In the genomic region with DNA sequence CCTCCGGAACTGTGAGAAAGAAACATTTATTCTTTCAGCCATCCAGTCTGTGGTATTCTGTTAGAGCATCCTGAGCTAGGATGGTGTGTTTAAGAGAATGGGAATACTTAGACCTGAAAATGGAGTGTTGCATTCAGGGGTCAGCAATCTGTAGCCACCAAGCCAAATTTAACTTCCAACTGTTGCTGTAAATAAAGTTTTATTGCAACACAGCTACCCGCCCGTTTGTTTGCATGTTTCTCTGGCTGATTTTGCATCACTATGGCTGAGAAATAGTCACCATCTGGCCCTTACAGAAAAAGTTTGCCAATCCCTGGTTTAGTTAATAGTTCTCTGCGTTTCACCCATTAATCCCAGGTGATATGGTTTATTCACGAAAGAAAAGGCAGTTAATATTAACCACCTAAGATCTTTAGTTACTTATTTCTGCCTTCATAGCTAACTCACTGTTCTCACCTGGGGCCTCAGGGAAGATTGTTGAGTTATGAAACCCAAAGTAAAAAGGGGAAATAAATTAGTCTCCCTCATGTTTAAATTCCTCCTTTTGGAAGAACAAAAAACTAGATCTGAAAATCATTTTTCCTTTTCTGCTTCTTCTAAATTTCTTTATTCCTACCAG, we compare ENCODE assay signal across 22 cellular contexts. TPM values are rescaled to one million over a fixed set of nuclear protein-coding genes. Genes with fewer than 3 reads are reported as not detected.
DNase-seq lines count a peak whose midpoint lies in the region; ATAC-seq, FAIRE-seq and TF ChIP-seq lines count a peak whose summit lies in the region.
"Had no signal": no experiment of that assay in that cellular context is flagged by ENCODE, and none has a peak within 500 bp of the region (broad histone marks: within the 10 kb centered on the region; RNA-seq: fewer than 3 reads in every experiment).

No MANE protein-coding gene starts in this region.

- no peak overlapping the region for H3K4me3 Mint-ChIP-seq in WTC11
- no peak overlapping the region for H3K4me3 Mint-ChIP-seq in glutamatergic neuron (ENCODE audit: unreplicated experiment)
- H3K4me3 Mint-ChIP-seq: activated T-cell treated with anti-CD3 and anti-CD28 coated beads, Interleukin-2, amount 50 U/mL, for 4 hours had no signal

- no peak for TF ChIP-seq CTCF in WTC11 (IDR thresholded peaks at IDR 0.05)
- TF ChIP-seq CTCF in glutamatergic neuron (IDR thresholded peaks at IDR 0.05; ENCODE audit: partially characterized antibody, unreplicated experiment), result no peak

- ATAC-seq in HG02973 (IDR thresholded peaks at IDR 0.05; ENCODE audit: unreplicated experiment) (peak; percentile 36), WTC11 (no peak)
- ATAC-seq in activated naive CD4-positive, alpha-beta T cell treated with anti-CD3 and anti-CD28 coated beads, Interleukin-2, amount 50 U/mL, for 72 hours, result no peak
- ATAC-seq: activated T-cell treated with anti-CD3 and anti-CD28 coated beads, Interleukin-2, amount 50 U/mL, for 4 hours; natural killer cell; stimulated activated naive CD8-positive, alpha-beta T cell treated with anti-CD3 and anti-CD28 coated beads, Interleukin-15, Interleukin-2, amounts not matched to agents 100 U/mL and 50 U/mL, for 24 hours had no signal

- H3K9me3 Mint-ChIP-seq in activated naive CD4-positive, alpha-beta T cell treated with anti-CD3 and anti-CD28 coated beads, Interleukin-2, amount 50 U/mL, for 72 hours, result peaks cover 7 to 9% of the 10 kb centered on the region in 2 donors
- peaks cover 10% of the 10 kb centered on the region for H3K9me3 Mint-ChIP-seq in WTC11
- peaks cover 3% of the 10 kb centered on the region for H3K9me3 Mint-ChIP-seq in glutamatergic neuron (ENCODE audit: unreplicated experiment)
- H3K9me3 Mint-ChIP-seq: activated T-cell treated with anti-CD3 and anti-CD28 coated beads, Interleukin-2, amount 50 U/mL, for 4 hours; natural killer cell had no signal

- H3K36me3 Mint-ChIP-seq in activated naive CD4-positive, alpha-beta T cell treated with anti-CD3 and anti-CD28 coated beads, Interleukin-2, amount 50 U/mL, for 72 hours, result peaks cover 16% of the 10 kb centered on the region in 2 donors
- H3K36me3 Mint-ChIP-seq in WTC11 (no peaks in the 10 kb centered on the region), glutamatergic neuron (ENCODE audit: unreplicated experiment) (peaks cover 9% of the 10 kb centered on the region)
- H3K36me3 Mint-ChIP-seq: natural killer cell had no signal

- H3K27me3 Mint-ChIP-seq in WTC11 (ENCODE audit: low read depth) (peaks cover 8% of the 10 kb centered on the region), glutamatergic neuron (ENCODE audit: unreplicated experiment) (peaks cover 2% of the 10 kb centered on the region)

- DNase-seq in NOMO-1 (lab: John Stamatoyannopoulos, UW; ENCODE audit: unreplicated experiment in 2 of 2), result peak; percentile 27 to 63
- DNase-seq in NOMO-1 treated with dmso at 0.1 percent for 144 hours (lab: John Stamatoyannopoulos, UW; ENCODE audit: unreplicated experiment), result no peak
- DNase-seq in NOMO-1 treated with DMSO at 0.1 percent for 48 hours (lab: John Stamatoyannopoulos, UW; ENCODE audit: unreplicated experiment), result peak; percentile 50
- DNase-seq in urothelium cell line (ENCODE audit: low spot score), result no peak
- no peak for DNase-seq in activated naive CD4-positive, alpha-beta T cell treated with anti-CD3 and anti-CD28 coated beads, Interleukin-2, amount 50 U/mL, for 72 hours (ENCODE audit: low spot score in 2 of 2)
- DNase-seq in WTC11 (ENCODE audit: low spot score), result no peak
- DNase-seq in glutamatergic neuron, result no peak
- DNase-seq: 8988T; activated CD4-positive, alpha-beta T cell treated with anti-CD3 and anti-CD28 coated beads, Interleukin-2, amount 50 U/mL, for 4 hours; activated T-cell treated with anti-CD3 and anti-CD28 coated beads, Interleukin-2, amount 50 U/mL, for 4 hours; C1 segment of cervical spinal cord; DMS53; head of caudate nucleus; MG63; natural killer cell; NCI-H2081 treated with DMSO at 0.1 percent for 48 hours; NCI-H69; Peyer's patch; stimulated activated naive CD8-positive, alpha-beta T cell treated with anti-CD3 and anti-CD28 coated beads, Interleukin-15, Interleukin-2, amounts not matched to agents 100 U/mL and 50 U/mL, for 24 hours; upper lobe of left lung had no signal

- peaks cover 12% of the 10 kb centered on the region for H3K4me1 Mint-ChIP-seq in WTC11
- H3K4me1 Mint-ChIP-seq in glutamatergic neuron (ENCODE audit: low read depth, unreplicated experiment), result peaks cover 8% of the 10 kb centered on the region

- POLR2A ChIA-PET in WTC11 (lab: Charles Lee), result no interaction called here

- H3K27ac Mint-ChIP-seq in activated naive CD4-positive, alpha-beta T cell treated with anti-CD3 and anti-CD28 coated beads, Interleukin-2, amount 50 U/mL, for 72 hours, result no peak overlapping the region
- H3K27ac Mint-ChIP-seq in WTC11 (no peak overlapping the region), glutamatergic neuron (ENCODE audit: unreplicated experiment) (no peak overlapping the region)
- H3K27ac Mint-ChIP-seq: natural killer cell had no signal

- CTCF ChIA-PET in WTC11 (lab: Charles Lee), result interaction anchor here (1.1 to 6.9 kb wide), 3 partner anchors 10 to 184 kb away, joined by 4 to 68 read pairs (median 15); a partner anchor contains a TSS

- peak; percentile 30 for FAIRE-seq in urothelium cell line (lab: Jason Lieb, UNC)
- FAIRE-seq: TTC549 had no signal

TF ChIP-seq in WTC11, 78 proteins besides CTCF, POLR2A, EP300 and RAD21 (continues in another document):
- TF ChIP-seq, protein P1, sequence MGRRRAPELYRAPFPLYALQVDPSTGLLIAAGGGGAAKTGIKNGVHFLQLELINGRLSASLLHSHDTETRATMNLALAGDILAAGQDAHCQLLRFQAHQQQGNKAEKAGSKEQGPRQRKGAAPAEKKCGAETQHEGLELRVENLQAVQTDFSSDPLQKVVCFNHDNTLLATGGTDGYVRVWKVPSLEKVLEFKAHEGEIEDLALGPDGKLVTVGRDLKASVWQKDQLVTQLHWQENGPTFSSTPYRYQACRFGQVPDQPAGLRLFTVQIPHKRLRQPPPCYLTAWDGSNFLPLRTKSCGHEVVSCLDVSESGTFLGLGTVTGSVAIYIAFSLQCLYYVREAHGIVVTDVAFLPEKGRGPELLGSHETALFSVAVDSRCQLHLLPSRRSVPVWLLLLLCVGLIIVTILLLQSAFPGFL (CRISPR knock-in tag; IDR thresholded peaks at IDR 0.05; ENCODE audit: borderline replicate concordance), result no peak
- no peak for TF ChIP-seq EMX1 (CRISPR knock-in tag; IDR thresholded peaks at IDR 0.05)
- TF ChIP-seq ZBTB21 (CRISPR knock-in tag; IDR thresholded peaks at IDR 0.05; ENCODE audit: borderline replicate concordance), result no peak
- TF ChIP-seq CREB1 (CRISPR knock-in tag; IDR thresholded peaks at IDR 0.05), result no peak
- TF ChIP-seq NR1H2 (CRISPR knock-in tag; IDR thresholded peaks at IDR 0.05), result no peak
- no peak for TF ChIP-seq TCF7 (CRISPR knock-in tag; IDR thresholded peaks at IDR 0.05; ENCODE audit: low read depth)
- TF ChIP-seq FOXP1 (CRISPR knock-in tag; IDR thresholded peaks at IDR 0.05; ENCODE audit: borderline replicate concordance), result no peak
- TF ChIP-seq, protein P2, sequence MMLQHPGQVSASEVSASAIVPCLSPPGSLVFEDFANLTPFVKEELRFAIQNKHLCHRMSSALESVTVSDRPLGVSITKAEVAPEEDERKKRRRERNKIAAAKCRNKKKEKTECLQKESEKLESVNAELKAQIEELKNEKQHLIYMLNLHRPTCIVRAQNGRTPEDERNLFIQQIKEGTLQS (CRISPR knock-in tag; conservative IDR thresholded peaks at IDR 0.05), result no peak
- no peak for TF ChIP-seq ZNF671 (CRISPR knock-in tag; IDR thresholded peaks at IDR 0.05)
- TF ChIP-seq, protein P3, sequence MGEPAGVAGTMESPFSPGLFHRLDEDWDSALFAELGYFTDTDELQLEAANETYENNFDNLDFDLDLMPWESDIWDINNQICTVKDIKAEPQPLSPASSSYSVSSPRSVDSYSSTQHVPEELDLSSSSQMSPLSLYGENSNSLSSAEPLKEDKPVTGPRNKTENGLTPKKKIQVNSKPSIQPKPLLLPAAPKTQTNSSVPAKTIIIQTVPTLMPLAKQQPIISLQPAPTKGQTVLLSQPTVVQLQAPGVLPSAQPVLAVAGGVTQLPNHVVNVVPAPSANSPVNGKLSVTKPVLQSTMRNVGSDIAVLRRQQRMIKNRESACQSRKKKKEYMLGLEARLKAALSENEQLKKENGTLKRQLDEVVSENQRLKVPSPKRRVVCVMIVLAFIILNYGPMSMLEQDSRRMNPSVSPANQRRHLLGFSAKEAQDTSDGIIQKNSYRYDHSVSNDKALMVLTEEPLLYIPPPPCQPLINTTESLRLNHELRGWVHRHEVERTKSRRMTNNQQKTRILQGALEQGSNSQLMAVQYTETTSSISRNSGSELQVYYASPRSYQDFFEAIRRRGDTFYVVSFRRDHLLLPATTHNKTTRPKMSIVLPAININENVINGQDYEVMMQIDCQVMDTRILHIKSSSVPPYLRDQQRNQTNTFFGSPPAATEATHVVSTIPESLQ (CRISPR knock-in tag; IDR thresholded peaks at IDR 0.05), result no peak
- TF ChIP-seq, protein P4, sequence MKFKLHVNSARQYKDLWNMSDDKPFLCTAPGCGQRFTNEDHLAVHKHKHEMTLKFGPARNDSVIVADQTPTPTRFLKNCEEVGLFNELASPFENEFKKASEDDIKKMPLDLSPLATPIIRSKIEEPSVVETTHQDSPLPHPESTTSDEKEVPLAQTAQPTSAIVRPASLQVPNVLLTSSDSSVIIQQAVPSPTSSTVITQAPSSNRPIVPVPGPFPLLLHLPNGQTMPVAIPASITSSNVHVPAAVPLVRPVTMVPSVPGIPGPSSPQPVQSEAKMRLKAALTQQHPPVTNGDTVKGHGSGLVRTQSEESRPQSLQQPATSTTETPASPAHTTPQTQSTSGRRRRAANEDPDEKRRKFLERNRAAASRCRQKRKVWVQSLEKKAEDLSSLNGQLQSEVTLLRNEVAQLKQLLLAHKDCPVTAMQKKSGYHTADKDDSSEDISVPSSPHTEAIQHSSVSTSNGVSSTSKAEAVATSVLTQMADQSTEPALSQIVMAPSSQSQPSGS (CRISPR knock-in tag; IDR thresholded peaks at IDR 0.05; ENCODE audit: borderline replicate concordance, low read depth), result no peak
- TF ChIP-seq SMAD4 (CRISPR knock-in tag; IDR thresholded peaks at IDR 0.05), result no peak
- no peak for TF ChIP-seq ZNF138 (CRISPR knock-in tag; conservative IDR thresholded peaks at IDR 0.05)
- no peak for TF ChIP-seq GTF2I (CRISPR knock-in tag; conservative IDR thresholded peaks at IDR 0.05)

RNA-seq across cellular contexts. Expression of a gene that starts 9.5 kb away (rescaled TPM):
- total RNA-seq in activated naive CD4-positive, alpha-beta T cell treated with anti-CD3 and anti-CD28 coated beads, Interleukin-2, amount 50 U/mL, for 72 hours, result not detected
- total RNA-seq in WTC11 (2021), result 0.85 to 1.2 TPM (median 1.1 TPM) in 3 replicates
- not detected for total RNA-seq in glutamatergic neuron (ENCODE audit: unreplicated experiment)
- total RNA-seq: natural killer cell had no signal

RNA-seq across cellular contexts. Expression of a gene that starts 32.9 kb away (rescaled TPM):
- total RNA-seq in activated naive CD4-positive, alpha-beta T cell treated with anti-CD3 and anti-CD28 coated beads, Interleukin-2, amount 50 U/mL, for 72 hours, result 100 to 1,000 TPM; 413 to 682 TPM
- total RNA-seq in WTC11 (2021) (119 to 129 TPM (median 126 TPM) in 3 replicates), glutamatergic neuron (ENCODE audit: unreplicated experiment) (21.2 TPM)

RNA-seq across cellular contexts. Expression of a gene that starts 46.3 kb away (rescaled TPM):
- 1 to 10 TPM; 1.1 to 7.5 TPM for total RNA-seq in activated naive CD4-positive, alpha-beta T cell treated with anti-CD3 and anti-CD28 coated beads, Interleukin-2, amount 50 U/mL, for 72 hours
- total RNA-seq in WTC11 (2021), result 8.8 to 14.4 TPM (median 13.7 TPM) in 3 replicates
- 21.1 TPM for total RNA-seq in glutamatergic neuron (ENCODE audit: unreplicated experiment)

Comparison
In these comparisons a context has a peak if more than half of its experiments do, and no peak if none do; other contexts are left out.
1. DNase-seq: peak in NOMO-1 (2 of 2) and NOMO-1 treated with DMSO at 0.1 percent for 48 hours (single experiment); none in NOMO-1 treated with dmso at 0.1 percent for 144 hours (single experiment), urothelium cell line (single experiment), activated naive CD4-positive, alpha-beta T cell treated with anti-CD3 and anti-CD28 coated beads, Interleukin-2, amount 50 U/mL, for 72 hours (0 of 2), WTC11 (single experiment) and glutamatergic neuron (single experiment).